Comparison of ENCODE assay signal across 24 cellular contexts in genomic region chr17:64527914-64528313, GRCh38.
"Had no signal": no experiment of that assay in that cellular context is flagged by ENCODE, and none has a peak within 500 bp of the region (broad histone marks: within the 10 kb centered on the region; RNA-seq: fewer than 3 reads in every experiment).

No MANE protein-coding gene starts in this region.

- H3K4me1 Mint-ChIP-seq: activated CD8-positive, alpha-beta memory T cell treated with anti-CD3 and anti-CD28 coated beads, Interleukin-2, amount 10 ng/mL, durations not matched to agents 7 days and 5 days; activated naive CD4-positive, alpha-beta T cell treated with anti-CD3 and anti-CD28 coated beads, Interleukin-2, amount 50 U/mL, for 24 hours; activated naive CD8-positive, alpha-beta T cell treated with anti-CD3 and anti-CD28 coated beads, Interleukin-2, amount 50 U/mL, for 24 hours; brain; WTC11 had no signal

- H3K9me3 Mint-ChIP-seq: activated naive CD4-positive, alpha-beta T cell treated with anti-CD3 and anti-CD28 coated beads, Interleukin-2, amount 50 U/mL, for 24 hours; activated naive CD8-positive, alpha-beta T cell treated with anti-CD3 and anti-CD28 coated beads, Interleukin-2, amount 50 U/mL, for 24 hours; brain; WTC11 had no signal

- H3K27me3 Mint-ChIP-seq: activated CD8-positive, alpha-beta memory T cell treated with anti-CD3 and anti-CD28 coated beads, Interleukin-2, amount 10 ng/mL, durations not matched to agents 7 days and 5 days; activated naive CD4-positive, alpha-beta T cell treated with anti-CD3 and anti-CD28 coated beads, Interleukin-2, amount 50 U/mL, for 24 hours; activated naive CD8-positive, alpha-beta T cell treated with anti-CD3 and anti-CD28 coated beads, Interleukin-2, amount 50 U/mL, for 24 hours; brain; T-helper 17 cell had no signal

- ATAC-seq: activated CD8-positive, alpha-beta memory T cell treated with anti-CD3 and anti-CD28 coated beads, Interleukin-2, amount 10 ng/mL, durations not matched to agents 7 days and 5 days; activated naive CD8-positive, alpha-beta T cell treated with anti-CD3 and anti-CD28 coated beads, Interleukin-2, amount 50 U/mL, for 24 hours; T-helper 17 cell; WTC11 had no signal

- DNase-seq: activated CD4-positive, alpha-beta T cell treated with anti-CD3 and anti-CD28 coated beads for 1 hour; activated CD4-positive, alpha-beta T cell treated with anti-CD3 and anti-CD28 coated beads, Interleukin-2, amount 50 U/mL, for 1 hour; activated CD8-positive, alpha-beta memory T cell treated with anti-CD3 and anti-CD28 coated beads, Interleukin-2, amount 10 ng/mL, durations not matched to agents 7 days and 5 days; activated effector memory CD4-positive, alpha-beta T cell treated with Interleukin-2 at 50 U/mL for 16 hours; activated naive CD4-positive, alpha-beta T cell; activated naive CD8-positive, alpha-beta T cell treated with anti-CD3 and anti-CD28 coated beads, Interleukin-2, amount 50 U/mL, for 24 hours; amniotic stem cell; cerebellar nuclear complex; KG1; NCI-H1092 treated with DMSO at 0.1 percent for 48 hours; NCI-H1417 treated with DMSO at 0.1 percent for 48 hours; NCI-H1694; NCI-H2029; NCI-H2107; NCI-H345; NCI-H510A; NCI-H526 treated with DMSO at 0.1 percent for 48 hours; NCI-H82; SIG-M5; T-helper 17 cell; T-helper 9 cell had no signal

- H3K4me3 Mint-ChIP-seq: activated CD8-positive, alpha-beta memory T cell treated with anti-CD3 and anti-CD28 coated beads, Interleukin-2, amount 10 ng/mL, durations not matched to agents 7 days and 5 days; activated naive CD4-positive, alpha-beta T cell treated with anti-CD3 and anti-CD28 coated beads, Interleukin-2, amount 50 U/mL, for 24 hours; activated naive CD8-positive, alpha-beta T cell treated with anti-CD3 and anti-CD28 coated beads, Interleukin-2, amount 50 U/mL, for 24 hours; brain; T-helper 17 cell; WTC11 had no signal

- H3K27ac Mint-ChIP-seq: activated CD8-positive, alpha-beta memory T cell treated with anti-CD3 and anti-CD28 coated beads, Interleukin-2, amount 10 ng/mL, durations not matched to agents 7 days and 5 days; activated naive CD8-positive, alpha-beta T cell treated with anti-CD3 and anti-CD28 coated beads, Interleukin-2, amount 50 U/mL, for 24 hours; T-helper 17 cell; WTC11 had no signal
